ENCODE assay signal across 17 cellular contexts in the genomic region with DNA sequence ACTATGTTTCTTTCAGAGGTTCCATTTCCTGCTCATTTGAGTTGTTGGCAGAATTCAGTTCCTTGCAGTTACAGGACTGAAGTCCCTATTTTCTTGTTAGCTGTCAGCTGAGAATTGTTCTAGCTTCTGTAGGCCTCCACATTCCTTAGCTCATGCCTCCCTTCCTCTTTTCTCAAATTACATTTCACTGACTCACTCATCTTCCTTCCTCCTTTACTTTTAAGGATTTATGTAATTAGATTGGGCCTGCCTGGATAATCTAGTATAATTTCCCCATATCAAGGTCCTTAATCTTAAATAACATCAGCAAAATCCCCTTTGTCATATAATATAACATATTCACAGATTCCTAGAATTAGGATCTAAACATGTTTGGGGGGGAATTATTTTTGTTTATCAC. TPM values are rescaled to one million over a fixed set of nuclear protein-coding genes. Genes with fewer than 3 reads are reported as not detected.
DNase-seq lines count a peak whose midpoint lies in the region; FAIRE-seq and TF ChIP-seq lines count a peak whose summit lies in the region.
"Had no signal": no experiment of that assay in that cellular context is flagged by ENCODE, and none has a peak within 500 bp of the region (broad histone marks: within the 10 kb centered on the region; RNA-seq: fewer than 3 reads in every experiment).

No MANE protein-coding gene starts in this region.

- H3K27ac Mint-ChIP-seq in chondrocyte (ENCODE audit: unreplicated experiment) = peak overlapping the region; percentile 56
- H3K27ac Mint-ChIP-seq: dendritic cell treated with granulocyte-macrophage colony-stimulating factor and Interleukin-4, amounts not matched to agents 40 ng/mL and 50 ng/mL, for 4 days; natural killer cell had no signal

- H2AK5ac ChIP-seq in mesendoderm (ENCODE audit: low read length) = no peak overlapping the region

- H3K9me3 Mint-ChIP-seq in chondrocyte (ENCODE audit: low read depth) = peaks cover 8% of the 10 kb centered on the region
- H3K9me3 Mint-ChIP-seq: dendritic cell treated with granulocyte-macrophage colony-stimulating factor and Interleukin-4, amounts not matched to agents 40 ng/mL and 50 ng/mL, for 4 days had no signal

- no peak overlapping the region for H3K23ac ChIP-seq in mesendoderm (ENCODE audit: low read length)

- no peak overlapping the region for H3K4me2 ChIP-seq in mesendoderm (ENCODE audit: low read length)

- H3K4me3 Mint-ChIP-seq in chondrocyte (ENCODE audit: unreplicated experiment) = no peak overlapping the region
- H3K4me3 Mint-ChIP-seq: dendritic cell treated with granulocyte-macrophage colony-stimulating factor and Interleukin-4, amounts not matched to agents 40 ng/mL and 50 ng/mL, for 4 days; natural killer cell had no signal

- H3K79me2 ChIP-seq in mesendoderm (ENCODE audit: control insufficient read depth, insufficient read depth, low read length) = no peaks in the 10 kb centered on the region

- no peak for TF ChIP-seq POLR2A in GM12891 (IDR thresholded peaks at IDR 0.05; ENCODE audit: low read depth, low read length)

- no peak overlapping the region for H2BK120ac ChIP-seq in mesendoderm (ENCODE audit: low read depth, low read length)

- H3K56ac ChIP-seq in mesendoderm (ENCODE audit: low read length) = no peak overlapping the region

- H3K9ac ChIP-seq in mesendoderm (ENCODE audit: low read length) = no peak overlapping the region

- H2BK5ac ChIP-seq in mesendoderm (ENCODE audit: low read length) = no peak overlapping the region

- no peaks in the 10 kb centered on the region for H3K36me3 ChIP-seq in mesendoderm (ENCODE audit: control insufficient read depth, insufficient read depth, low read length)
- H3K36me3 ChIP-seq: stomach had no signal

- H3K4me1 ChIP-seq in mesendoderm (ENCODE audit: control insufficient read depth, low read depth, low read length) = peaks cover 2% of the 10 kb centered on the region
- H3K4me1 ChIP-seq: Caco-2, stomach had no signal

- no peak for TF ChIP-seq CTCF in chondrocyte (IDR thresholded peaks at IDR 0.05)

- H4K8ac ChIP-seq in mesendoderm (ENCODE audit: low read depth, low read length) = no peak overlapping the region

- peak; percentile 25 for DNase-seq in Daoy (ENCODE audit: low read depth)
- peak; percentile 34 to 58 for DNase-seq in NOMO-1 (lab: John Stamatoyannopoulos, UW; ENCODE audit: unreplicated experiment in 2 of 2)
- no peak for DNase-seq in chondrocyte (ENCODE audit: low spot score)
- DNase-seq in mesendoderm = peak; percentile 70
- no peak for DNase-seq in superior temporal gyrus (ENCODE audit: extremely low spot score)
- no peak for DNase-seq in GM12891 (ENCODE audit: insufficient read length, low spot score)
- DNase-seq in posterior cingulate gyrus = no peak
- no peak for DNase-seq in activated CD8-positive, alpha-beta memory T cell treated with anti-CD3 and anti-CD28 coated beads, Interleukin-2, amount 50 U/mL, for 48 hours
- DNase-seq: activated CD4-positive, CD25-positive, alpha-beta regulatory T cell; activated effector memory CD4-positive, alpha-beta T cell treated with Interleukin-2 at 50 U/mL for 16 hours; Caco-2; natural killer cell; NCI-H1930; stimulated activated CD4-positive, alpha-beta T cell treated with anti-CD3 and anti-CD28 coated beads, Interleukin-2, amount 100 ng/mL, for 48 hours; stomach had no signal

- intact Hi-C loops in posterior cingulate gyrus (cut with DNase I) = no loop called here

- H3K4me3 ChIP-seq in mesendoderm (ENCODE audit: low read length) = no peak overlapping the region
- H3K4me3 ChIP-seq: stomach had no signal

- H3K36me3 Mint-ChIP-seq in chondrocyte (ENCODE audit: low read depth) = no peaks in the 10 kb centered on the region
- H3K36me3 Mint-ChIP-seq: natural killer cell had no signal

- no peak overlapping the region for H4K5ac ChIP-seq in mesendoderm (ENCODE audit: low read length)

- no peak overlapping the region for H3K27ac ChIP-seq in mesendoderm (ENCODE audit: low read depth, low read length)
- H3K27ac ChIP-seq: stomach had no signal

- no peaks in the 10 kb centered on the region for H3K27me3 ChIP-seq in mesendoderm (ENCODE audit: insufficient read depth, low read length, poor library complexity)
- H3K27me3 ChIP-seq: stomach had no signal

- H3K4me1 Mint-ChIP-seq in chondrocyte (ENCODE audit: low read depth) = peaks cover 18% of the 10 kb centered on the region
- H3K4me1 Mint-ChIP-seq: natural killer cell had no signal

- no peak for FAIRE-seq in GM12891 (lab: Jason Lieb, UNC)

- no peak overlapping the region for H3K18ac ChIP-seq in mesendoderm (ENCODE audit: low read length)

- no peaks in the 10 kb centered on the region for H3K27me3 Mint-ChIP-seq in chondrocyte (ENCODE audit: low read depth)
- H3K27me3 Mint-ChIP-seq: dendritic cell treated with granulocyte-macrophage colony-stimulating factor and Interleukin-4, amounts not matched to agents 40 ng/mL and 50 ng/mL, for 4 days had no signal

- no peak overlapping the region for H2BK15ac ChIP-seq in mesendoderm (replicated peaks; ENCODE audit: low read depth)

- H3K4ac ChIP-seq in mesendoderm (ENCODE audit: low read depth, low read length) = no peak overlapping the region

- no peaks in the 10 kb centered on the region for H3K79me1 ChIP-seq in mesendoderm (ENCODE audit: low read length)

TF ChIP-seq in GM12891, 5 proteins besides CTCF, POLR2A, EP300 and RAD21:
- TF ChIP-seq SPI1 (IDR thresholded peaks at IDR 0.05; ENCODE audit: low read depth, low read length) = no peak
- no peak for TF ChIP-seq POLR2AphosphoS5 (IDR thresholded peaks at IDR 0.05; ENCODE audit: low read depth, low read length)
- TF ChIP-seq PAX5 (IDR thresholded peaks at IDR 0.05; ENCODE audit: insufficient read depth, low read length, severe bottlenecking) = no peak
- TF ChIP-seq POU2F2 (IDR thresholded peaks at IDR 0.05; ENCODE audit: low read depth, low read length) = no peak
- no peak for TF ChIP-seq TAF1 (IDR thresholded peaks at IDR 0.05; ENCODE audit: low read depth, low read length)

RNA-seq across cellular contexts. Expression of a gene that starts 40.6 kb away (rescaled TPM):
- 11.0 and 23.2 TPM in 2 replicates for total RNA-seq in Daoy (2014; rRNA removed; shearing (Covaris generic))
- total RNA-seq in chondrocyte = 46.7 to 82.6 TPM (median 47.6 TPM) in 3 replicates
- polyA plus RNA-seq in mesendoderm (2013, experiment 1 of 2) = 5.5 TPM
- polyA plus RNA-seq in mesendoderm (2013, experiment 2 of 2) = 5.1 TPM
- polyA plus RNA-seq in GM12891 (2012; ENCODE audit: low read depth, missing spikeins) = 0.58 TPM
- total RNA-seq: HT-29 had no signal

Comparison
In these comparisons a context has a peak if more than half of its experiments do, and no peak if none do; other contexts are left out.
1. DNase-seq: peak in Daoy (single experiment), NOMO-1 (2 of 2) and mesendoderm (single experiment); none in chondrocyte (single experiment), superior temporal gyrus (single experiment), GM12891 (single experiment), posterior cingulate gyrus (0 of 10) and activated CD8-positive, alpha-beta memory T cell treated with anti-CD3 and anti-CD28 coated beads, Interleukin-2, amount 50 U/mL, for 48 hours (single experiment).